Comparison of ENCODE assay signal across 8 cellular contexts in the genomic region with DNA sequence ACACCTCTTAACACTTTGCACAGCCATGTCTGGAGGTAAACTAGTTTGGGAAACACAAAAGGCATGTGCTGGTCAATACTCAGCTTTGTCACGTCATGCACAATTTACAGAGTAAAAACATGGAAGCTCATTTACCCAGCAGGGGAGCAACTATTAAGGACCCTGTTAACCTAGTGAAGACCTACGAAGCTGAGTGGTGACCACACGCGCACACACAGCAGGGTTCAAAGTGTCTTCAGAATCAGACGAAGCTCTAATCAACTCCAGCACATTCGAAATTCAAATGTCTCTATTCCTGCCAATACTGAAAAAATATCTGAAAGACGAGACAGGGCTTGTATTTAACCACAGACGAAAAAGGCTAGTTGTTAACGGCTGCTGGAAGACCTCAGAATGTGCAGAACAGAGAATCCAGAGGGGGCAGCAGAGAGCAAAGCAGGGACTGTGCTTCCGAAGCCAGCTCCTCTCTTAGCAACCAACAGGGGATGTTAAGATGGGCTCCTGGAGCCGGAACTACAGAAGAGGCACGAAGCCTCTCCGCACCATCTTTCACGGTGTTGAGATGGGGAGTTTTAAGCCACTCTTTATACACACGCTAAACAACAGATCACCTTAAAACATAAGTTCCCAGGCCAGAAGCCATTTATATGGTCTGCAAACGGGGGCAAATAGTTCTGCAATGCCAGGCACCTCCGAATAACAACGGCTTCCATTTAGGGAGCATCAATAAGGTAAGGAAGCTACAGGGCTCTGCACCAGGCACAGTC. TPM values are rescaled to one million over a fixed set of nuclear protein-coding genes. Genes with fewer than 3 reads are reported as not detected.
DNase-seq lines count a peak whose midpoint lies in the region; ATAC-seq and TF ChIP-seq lines count a peak whose summit lies in the region.

No MANE protein-coding gene starts in this region.

- peak overlapping the region; percentile 25; the same call in 1 of the 2 replicates for H3K4me2 ChIP-seq in OCI-LY1 (ENCODE audit: low read length)

- no peaks in the 10 kb centered on the region for H3K27me3 ChIP-seq in CD4-positive, alpha-beta memory T cell (ENCODE audit: insufficient read depth, low read length)
- H3K27me3 ChIP-seq in OCI-LY1 (ENCODE audit: insufficient read depth, low read length) (no peaks in the 10 kb centered on the region), mucosa of stomach (ENCODE audit: control insufficient read depth, insufficient read depth, low read length) (no peaks in the 10 kb centered on the region)

- CTCF ChIA-PET in CD4-positive, alpha-beta memory T cell (lab: Charles Lee; ENCODE audit: partially characterized antibody) = interaction anchor here (0.5 to 2.5 kb wide), 36 partner anchors 8 to 244 kb away, joined by 3 to 34 read pairs (median 5); no protein-coding TSS in a partner anchor

- no peaks in the 10 kb centered on the region for H3K9me2 ChIP-seq in OCI-LY1 (ENCODE audit: low read depth, low read length)

- peak overlapping the region in 6 of 7 donors; percentile 2 to 90 (median 60) for H3K27ac Mint-ChIP-seq in CD4-positive, alpha-beta memory T cell

- POLR2A ChIA-PET in CD4-positive, alpha-beta memory T cell (lab: Charles Lee; ENCODE audit: partially characterized antibody) = interaction anchor here (0.6 to 2.0 kb wide), 6 partner anchors 43 to 244 kb away, joined by 3 to 5 read pairs (median 4); partner anchors contain the start of genes CMTM3 and DYNC1LI2

- H4K20me1 ChIP-seq in OCI-LY1 (ENCODE audit: insufficient read depth, low read length) = no peaks in the 10 kb centered on the region

- peak overlapping the region in 1 of 2 donors; percentile 25 for H3K4me3 ChIP-seq in CD4-positive, alpha-beta memory T cell (ENCODE audit: low read length in 2 of 2)
- no peak overlapping the region for H3K4me3 ChIP-seq in OCI-LY1 (ENCODE audit: low read depth, low read length, poor library complexity, severe bottlenecking)
- no peak overlapping the region for H3K4me3 ChIP-seq in epithelial cell of proximal tubule (ENCODE audit: low read depth, low read length)
- H3K4me3 ChIP-seq in mucosa of stomach (ENCODE audit: low read length) = peak overlapping the region; percentile 9

- peaks cover 0 to 6% of the 10 kb centered on the region in 2 donors for H3K27me3 Mint-ChIP-seq in CD4-positive, alpha-beta memory T cell

- ATAC-seq in GM21381 (IDR thresholded peaks at IDR 0.05; ENCODE audit: unreplicated experiment) = peak; percentile 89

- no peaks in the 10 kb centered on the region for H3K9me3 Mint-ChIP-seq in CD4-positive, alpha-beta memory T cell

- no peaks in the 10 kb centered on the region for H3K36me3 ChIP-seq in CD4-positive, alpha-beta memory T cell (ENCODE audit: insufficient read depth, low read length)
- H3K36me3 ChIP-seq in OCI-LY1 (ENCODE audit: insufficient read depth, low read length) (no peaks in the 10 kb centered on the region), mucosa of stomach (ENCODE audit: control insufficient read depth, insufficient read depth, low read length) (no peaks in the 10 kb centered on the region)

- H3K4me1 Mint-ChIP-seq in CD4-positive, alpha-beta memory T cell = peaks cover 6 to 11% (median 10%) of the 10 kb centered on the region in 4 donors

- TF ChIP-seq CTCF in OCI-LY1 (IDR thresholded peaks at IDR 0.05; ENCODE audit: low read length) = peak; percentile 94
- peak; percentile 95 for TF ChIP-seq CTCF in epithelial cell of proximal tubule (conservative IDR thresholded peaks at IDR 0.05; ENCODE audit: low read depth, low read length)

- no peaks in the 10 kb centered on the region for H3F3A ChIP-seq in OCI-LY1 (ENCODE audit: insufficient read depth, low read length)

- H3K9me3 ChIP-seq in CD4-positive, alpha-beta memory T cell (ENCODE audit: control insufficient read depth in 1 of 2, low read length in 2 of 2) = no peaks in the 10 kb centered on the region
- H3K9me3 ChIP-seq in OCI-LY1 (ENCODE audit: low read length) (no peaks in the 10 kb centered on the region), mucosa of stomach (ENCODE audit: control insufficient read depth, low read length) (no peaks in the 10 kb centered on the region)

- no peaks in the 10 kb centered on the region for H3K79me2 ChIP-seq in OCI-LY1 (ENCODE audit: insufficient read depth, low read length)

- H2AFZ ChIP-seq in OCI-LY1 (ENCODE audit: low read length) = no peak overlapping the region

- peak; percentile 75 to 84 (median 80) for DNase-seq in CD4-positive, alpha-beta memory T cell
- DNase-seq in HuH-7 (ENCODE audit: low spot score) = peak; percentile 64
- DNase-seq in activated T-cell treated with anti-CD3 and anti-CD28 coated beads for 1 hour (ENCODE audit: low read depth) = peak; percentile 72
- DNase-seq in epithelial cell of proximal tubule (ENCODE audit: low read depth) = no peak
- peak; percentile 35 to 51 for DNase-seq in stimulated activated CD8-positive, alpha-beta memory T cell treated with anti-CD3 and anti-CD28 coated beads, Interleukin-4, amount 100 ng/mL, for 4 hours (ENCODE audit: low read depth in 2 of 2, low spot score in 1 of 2)

- H3K4me1 ChIP-seq in CD4-positive, alpha-beta memory T cell (ENCODE audit: insufficient read depth, low read length) = peaks cover 6% of the 10 kb centered on the region
- peaks cover 3% of the 10 kb centered on the region for H3K4me1 ChIP-seq in OCI-LY1 (ENCODE audit: insufficient read depth, low read length, severe bottlenecking)
- peaks cover 46% of the 10 kb centered on the region for H3K4me1 ChIP-seq in mucosa of stomach (ENCODE audit: control insufficient read depth, insufficient read depth, low read length)

- intact Hi-C loops in CD4-positive, alpha-beta memory T cell (cut with micrococcal nuclease) = loop anchor here (1.0 to 5.0 kb wide), 5 partner anchors 43 to 244 kb away; partner anchors contain the start of gene DYNC1LI2

- H3K4me3 Mint-ChIP-seq in CD4-positive, alpha-beta memory T cell = peak overlapping the region; percentile 50 to 90 (median 74)

- no peak overlapping the region for H3K27ac ChIP-seq in CD4-positive, alpha-beta memory T cell (ENCODE audit: low read depth, low read length)
- no peak overlapping the region for H3K27ac ChIP-seq in OCI-LY1 (ENCODE audit: low read depth, low read length, poor library complexity, severe bottlenecking)

- no peak overlapping the region for H3K9ac ChIP-seq in OCI-LY1 (ENCODE audit: low read length)
- H3K9ac ChIP-seq in mucosa of stomach (ENCODE audit: low read length) = peak overlapping the region; percentile 13

- H3K36me3 Mint-ChIP-seq in CD4-positive, alpha-beta memory T cell = no peaks in the 10 kb centered on the region

RNA-seq across cellular contexts. Expression of gene CMTM4, which starts 45.7 kb away (rescaled TPM):
- total RNA-seq in CD4-positive, alpha-beta memory T cell = 1 to 10 TPM; 2.0 to 2.2 TPM
- under 1 TPM in 1 of 2 donors, not detected in 1; 0.21 TPM for polyA plus RNA-seq in CD4-positive, alpha-beta memory T cell
- 16.8 and 35.1 TPM in 2 replicates for total RNA-seq in epithelial cell of proximal tubule

RNA-seq across cellular contexts. Expression of gene CMTM3, which starts 46.4 kb away (rescaled TPM):
- 10 to 100 TPM; 74.2 to 74.3 TPM for total RNA-seq in CD4-positive, alpha-beta memory T cell
- 100 to 1,000 TPM in 1 of 2 donors, 10 to 100 TPM in 1; 98.8 to 105 TPM for polyA plus RNA-seq in CD4-positive, alpha-beta memory T cell
- 122 and 141 TPM in 2 replicates for total RNA-seq in epithelial cell of proximal tubule
